1 cellular context compared by ENCODE assay signal in the genomic region with DNA sequence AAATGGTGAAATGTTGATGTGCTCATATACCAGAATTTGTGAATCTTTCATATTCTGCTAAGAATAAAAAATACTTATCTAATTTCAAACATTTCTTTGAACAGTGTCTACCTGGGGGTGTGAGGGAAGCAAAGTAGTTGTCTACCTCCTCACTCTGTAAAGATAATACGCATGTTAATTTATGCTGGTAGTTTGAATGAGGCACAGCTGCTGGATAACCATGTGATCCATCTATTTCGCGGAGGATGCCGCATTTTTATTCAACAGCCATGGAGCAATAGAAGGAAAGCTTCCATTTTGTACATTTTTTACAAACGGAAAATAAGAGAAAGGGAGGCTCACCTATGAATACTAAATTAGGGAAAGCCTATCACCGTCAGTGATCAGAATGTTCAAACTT.
TF ChIP-seq lines count a peak whose summit lies in the region.

No MANE protein-coding gene starts in this region.

TF ChIP-seq in GM23338, 12 proteins besides CTCF, POLR2A, EP300 and RAD21 (continued from another document):
- TF ChIP-seq, protein P1, sequence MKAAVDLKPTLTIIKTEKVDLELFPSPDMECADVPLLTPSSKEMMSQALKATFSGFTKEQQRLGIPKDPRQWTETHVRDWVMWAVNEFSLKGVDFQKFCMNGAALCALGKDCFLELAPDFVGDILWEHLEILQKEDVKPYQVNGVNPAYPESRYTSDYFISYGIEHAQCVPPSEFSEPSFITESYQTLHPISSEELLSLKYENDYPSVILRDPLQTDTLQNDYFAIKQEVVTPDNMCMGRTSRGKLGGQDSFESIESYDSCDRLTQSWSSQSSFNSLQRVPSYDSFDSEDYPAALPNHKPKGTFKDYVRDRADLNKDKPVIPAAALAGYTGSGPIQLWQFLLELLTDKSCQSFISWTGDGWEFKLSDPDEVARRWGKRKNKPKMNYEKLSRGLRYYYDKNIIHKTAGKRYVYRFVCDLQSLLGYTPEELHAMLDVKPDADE (IDR thresholded peaks at IDR 0.05): no peak
- TF ChIP-seq EZH2phosphoT487 (IDR thresholded peaks at IDR 0.05; ENCODE audit: unreplicated experiment): no peak
- TF ChIP-seq STAT1 (IDR thresholded peaks at IDR 0.05; ENCODE audit: unreplicated experiment): no peak
- no peak for TF ChIP-seq ZNF331 (CRISPR knock-in tag; IDR thresholded peaks at IDR 0.05; ENCODE audit: low read depth)
- no peak for TF ChIP-seq ZNF114 (CRISPR knock-in tag; IDR thresholded peaks at IDR 0.05)
- TF ChIP-seq, protein P2, sequence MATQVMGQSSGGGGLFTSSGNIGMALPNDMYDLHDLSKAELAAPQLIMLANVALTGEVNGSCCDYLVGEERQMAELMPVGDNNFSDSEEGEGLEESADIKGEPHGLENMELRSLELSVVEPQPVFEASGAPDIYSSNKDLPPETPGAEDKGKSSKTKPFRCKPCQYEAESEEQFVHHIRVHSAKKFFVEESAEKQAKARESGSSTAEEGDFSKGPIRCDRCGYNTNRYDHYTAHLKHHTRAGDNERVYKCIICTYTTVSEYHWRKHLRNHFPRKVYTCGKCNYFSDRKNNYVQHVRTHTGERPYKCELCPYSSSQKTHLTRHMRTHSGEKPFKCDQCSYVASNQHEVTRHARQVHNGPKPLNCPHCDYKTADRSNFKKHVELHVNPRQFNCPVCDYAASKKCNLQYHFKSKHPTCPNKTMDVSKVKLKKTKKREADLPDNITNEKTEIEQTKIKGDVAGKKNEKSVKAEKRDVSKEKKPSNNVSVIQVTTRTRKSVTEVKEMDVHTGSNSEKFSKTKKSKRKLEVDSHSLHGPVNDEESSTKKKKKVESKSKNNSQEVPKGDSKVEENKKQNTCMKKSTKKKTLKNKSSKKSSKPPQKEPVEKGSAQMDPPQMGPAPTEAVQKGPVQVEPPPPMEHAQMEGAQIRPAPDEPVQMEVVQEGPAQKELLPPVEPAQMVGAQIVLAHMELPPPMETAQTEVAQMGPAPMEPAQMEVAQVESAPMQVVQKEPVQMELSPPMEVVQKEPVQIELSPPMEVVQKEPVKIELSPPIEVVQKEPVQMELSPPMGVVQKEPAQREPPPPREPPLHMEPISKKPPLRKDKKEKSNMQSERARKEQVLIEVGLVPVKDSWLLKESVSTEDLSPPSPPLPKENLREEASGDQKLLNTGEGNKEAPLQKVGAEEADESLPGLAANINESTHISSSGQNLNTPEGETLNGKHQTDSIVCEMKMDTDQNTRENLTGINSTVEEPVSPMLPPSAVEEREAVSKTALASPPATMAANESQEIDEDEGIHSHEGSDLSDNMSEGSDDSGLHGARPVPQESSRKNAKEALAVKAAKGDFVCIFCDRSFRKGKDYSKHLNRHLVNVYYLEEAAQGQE (IDR thresholded peaks at IDR 0.05; ENCODE audit: unreplicated experiment): no peak
